Comparison of ENCODE assay signal across 9 cellular contexts in the genomic region with DNA sequence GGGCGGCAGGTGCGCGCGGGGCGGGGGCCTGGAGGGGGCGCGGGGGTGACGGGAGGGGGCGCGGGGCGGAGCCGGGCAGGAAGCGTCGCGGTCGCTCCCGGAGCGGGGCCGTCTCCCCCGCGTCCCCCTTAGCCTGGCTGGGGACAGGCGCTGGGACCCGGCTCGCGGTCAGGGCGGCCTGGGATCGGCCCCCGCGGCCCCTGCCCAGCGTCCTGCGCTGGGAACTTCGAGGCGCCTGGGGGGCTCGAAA.
DNase-seq lines count a peak whose midpoint lies in the region; ATAC-seq and TF ChIP-seq lines count a peak whose summit lies in the region.
"Had no signal": no experiment of that assay in that cellular context is flagged by ENCODE, and none has a peak within 500 bp of the region (broad histone marks: within the 10 kb centered on the region; RNA-seq: fewer than 3 reads in every experiment).

No MANE protein-coding gene starts in this region.

- TF ChIP-seq POLR2A in uterus (IDR thresholded peaks at IDR 0.05), result no peak

- H3K9me3 ChIP-seq in SJCRH30 (replicated peaks) (no peaks in the 10 kb centered on the region), smooth muscle cell (replicated peaks; ENCODE audit: low read depth) (no peaks in the 10 kb centered on the region), uterus (no peaks in the 10 kb centered on the region)

- no peak overlapping the region for H3K27ac ChIP-seq in SJCRH30
- H3K27ac ChIP-seq in smooth muscle cell (ENCODE audit: low read depth), result no peak overlapping the region
- H3K27ac ChIP-seq in uterus, result no peak overlapping the region

- H3K27me3 Mint-ChIP-seq in activated T-helper 17 cell treated with anti-CD3 and anti-CD28 coated beads, Interleukin-2, amount 50 U/mL, for 72 hours, result peaks cover 4% of the 10 kb centered on the region

- H4K20me1 ChIP-seq in smooth muscle cell (ENCODE audit: low read depth), result no peaks in the 10 kb centered on the region

- no peak overlapping the region for H3K27ac Mint-ChIP-seq in activated T-helper 17 cell treated with anti-CD3 and anti-CD28 coated beads, Interleukin-2, amount 50 U/mL, for 72 hours
- H3K27ac Mint-ChIP-seq: activated CD8-positive, alpha-beta memory T cell treated with anti-CD3 and anti-CD28 coated beads, Interleukin-2, amount 10 ng/mL, durations not matched to agents 7 days and 5 days had no signal

- H3K4me2 ChIP-seq in smooth muscle cell, result peak overlapping the region; percentile 91

- TF ChIP-seq CTCF in smooth muscle cell (IDR thresholded peaks at IDR 0.05; ENCODE audit: borderline replicate concordance, insufficient read depth, poor library complexity, severe bottlenecking), result no peak
- TF ChIP-seq CTCF in uterus (IDR thresholded peaks at IDR 0.05), result no peak

- H3K4me3 Mint-ChIP-seq in activated T-helper 17 cell treated with anti-CD3 and anti-CD28 coated beads, Interleukin-2, amount 50 U/mL, for 72 hours, result no peak overlapping the region
- H3K4me3 Mint-ChIP-seq: activated CD8-positive, alpha-beta memory T cell treated with anti-CD3 and anti-CD28 coated beads, Interleukin-2, amount 10 ng/mL, durations not matched to agents 7 days and 5 days had no signal

- peaks cover 9% of the 10 kb centered on the region; the same call in 1 of the 2 replicates for H3K4me1 ChIP-seq in SJCRH30
- H3K4me1 ChIP-seq in smooth muscle cell (ENCODE audit: low read depth), result peaks cover 44% of the 10 kb centered on the region
- H3K4me1 ChIP-seq in uterus, result peaks cover 0 to 19% of the 10 kb centered on the region in 2 donors

- H3K4me3 ChIP-seq in SJCRH30 (peak overlapping the region; percentile 33), iPS-11a (ENCODE audit: low read depth, low read length) (peak overlapping the region; percentile 40), smooth muscle cell (peak overlapping the region; percentile 50), uterus (peak overlapping the region in 1 of 2 donors; percentile 34)

- no peaks in the 10 kb centered on the region for H3K9me3 Mint-ChIP-seq in activated T-helper 17 cell treated with anti-CD3 and anti-CD28 coated beads, Interleukin-2, amount 50 U/mL, for 72 hours

- H3F3A ChIP-seq in smooth muscle cell (ENCODE audit: low read depth), result no peaks in the 10 kb centered on the region

- peak; percentile 18 for ATAC-seq in GM18868 (IDR thresholded peaks at IDR 0.05; ENCODE audit: unreplicated experiment)
- no peak for ATAC-seq in HG03175 (IDR thresholded peaks at IDR 0.05; ENCODE audit: unreplicated experiment)
- ATAC-seq in activated T-helper 17 cell treated with anti-CD3 and anti-CD28 coated beads, Interleukin-2, amount 50 U/mL, for 72 hours (replicated peaks), result no peak

- H3K27me3 ChIP-seq in SJCRH30 (peaks cover 16% of the 10 kb centered on the region), smooth muscle cell (ENCODE audit: low read depth) (peaks cover 31% of the 10 kb centered on the region), uterus (peaks cover 9 to 10% of the 10 kb centered on the region in 2 donors)

- H2AFZ ChIP-seq in smooth muscle cell (ENCODE audit: low read depth), result no peak overlapping the region

- H3K36me3 ChIP-seq in SJCRH30 (no peaks in the 10 kb centered on the region), smooth muscle cell (ENCODE audit: low read depth) (no peaks in the 10 kb centered on the region), uterus (no peaks in the 10 kb centered on the region)

- H3K36me3 Mint-ChIP-seq in activated T-helper 17 cell treated with anti-CD3 and anti-CD28 coated beads, Interleukin-2, amount 50 U/mL, for 72 hours (ENCODE audit: low read depth), result no peaks in the 10 kb centered on the region
- H3K36me3 Mint-ChIP-seq: activated CD8-positive, alpha-beta memory T cell treated with anti-CD3 and anti-CD28 coated beads, Interleukin-2, amount 10 ng/mL, durations not matched to agents 7 days and 5 days had no signal

- H3K4me1 Mint-ChIP-seq in activated T-helper 17 cell treated with anti-CD3 and anti-CD28 coated beads, Interleukin-2, amount 50 U/mL, for 72 hours, result no peaks in the 10 kb centered on the region

- no peaks in the 10 kb centered on the region for H3K79me2 ChIP-seq in smooth muscle cell (ENCODE audit: low read depth)

- DNase-seq in SJCRH30 (no peak), smooth muscle cell (lab: John Stamatoyannopoulos, UW; ENCODE audit: unreplicated experiment) (no peak), uterus (no peak), kidney tubule cell (ENCODE audit: low spot score) (no peak)
- DNase-seq: activated CD8-positive, alpha-beta memory T cell treated with anti-CD3 and anti-CD28 coated beads, Interleukin-2, amount 10 ng/mL, durations not matched to agents 7 days and 5 days had no signal

- intact Hi-C loops in uterus (cut with DNase I; ENCODE audit: low total_unique reads), result no loop called here

- H3K9ac ChIP-seq in smooth muscle cell (ENCODE audit: low read depth), result no peak overlapping the region

- 0% methylated on average over 12 of the region's 34 CpGs for WGBS in smooth muscle cell (ENCODE audit: low lambda C conversion rate)
